1 cellular context compared by ENCODE assay signal in the genomic region with DNA sequence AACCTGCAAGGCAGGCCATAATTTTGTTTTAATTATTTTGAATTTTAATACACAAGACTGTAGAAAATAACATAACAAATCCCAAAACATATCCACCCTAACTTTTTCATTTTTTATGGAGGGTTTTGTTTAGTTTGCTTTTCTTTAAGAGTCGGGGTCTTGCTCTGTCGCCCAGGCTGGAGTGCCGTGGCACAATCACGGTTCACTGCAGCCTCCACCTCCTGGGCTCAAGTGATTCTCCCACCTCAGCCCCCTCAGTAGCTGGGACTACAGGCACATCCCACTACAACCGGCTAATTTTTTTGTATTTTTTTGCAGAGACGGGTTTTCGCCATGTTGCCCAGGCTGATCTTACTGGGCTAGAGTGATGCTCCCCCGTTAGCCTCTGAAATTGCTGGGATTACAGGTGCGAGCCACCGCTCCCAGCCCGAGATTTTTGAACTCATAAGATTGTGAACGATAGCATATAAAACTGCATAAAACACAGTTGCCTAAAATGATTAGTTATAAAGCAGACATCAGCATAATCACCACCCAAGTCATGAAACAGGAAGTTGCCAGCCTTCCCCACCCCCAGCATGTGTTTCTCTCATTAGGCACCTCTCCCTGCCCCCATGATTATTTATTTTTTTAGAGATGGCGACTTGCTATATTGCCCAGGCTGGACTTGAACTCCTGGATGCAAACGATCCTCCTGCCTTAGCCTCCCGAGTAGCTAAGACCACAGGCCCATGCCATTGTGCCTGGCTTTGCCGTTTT.
TF ChIP-seq lines count a peak whose summit lies in the region.

No MANE protein-coding gene starts in this region.

TF ChIP-seq in HepG2, 621 proteins besides CTCF, POLR2A, EP300 and RAD21:
- TF ChIP-seq, protein P1, sequence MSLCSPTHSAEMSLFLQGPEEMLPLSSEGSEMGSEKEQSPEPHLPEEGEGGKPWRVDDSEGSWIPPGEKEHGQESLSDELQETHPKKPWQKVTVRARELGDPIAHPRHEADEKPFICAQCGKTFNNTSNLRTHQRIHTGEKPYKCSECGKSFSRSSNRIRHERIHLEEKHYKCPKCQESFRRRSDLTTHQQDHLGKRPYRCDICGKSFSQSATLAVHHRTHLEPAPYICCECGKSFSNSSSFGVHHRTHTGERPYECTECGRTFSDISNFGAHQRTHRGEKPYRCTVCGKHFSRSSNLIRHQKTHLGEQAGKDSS (CRISPR knock-in tag; IDR thresholded peaks at IDR 0.05; ENCODE audit: borderline replicate concordance, low read depth) = no peak
- no peak for TF ChIP-seq ZNF670 (CRISPR knock-in tag; IDR thresholded peaks at IDR 0.05; ENCODE audit: borderline replicate concordance)
- 0 out of 2 replicates have a peak, but pooled peaks have one; percentile 4 for TF ChIP-seq MED13 (CRISPR knock-in tag; IDR thresholded peaks at IDR 0.05)
